In the genomic region with DNA sequence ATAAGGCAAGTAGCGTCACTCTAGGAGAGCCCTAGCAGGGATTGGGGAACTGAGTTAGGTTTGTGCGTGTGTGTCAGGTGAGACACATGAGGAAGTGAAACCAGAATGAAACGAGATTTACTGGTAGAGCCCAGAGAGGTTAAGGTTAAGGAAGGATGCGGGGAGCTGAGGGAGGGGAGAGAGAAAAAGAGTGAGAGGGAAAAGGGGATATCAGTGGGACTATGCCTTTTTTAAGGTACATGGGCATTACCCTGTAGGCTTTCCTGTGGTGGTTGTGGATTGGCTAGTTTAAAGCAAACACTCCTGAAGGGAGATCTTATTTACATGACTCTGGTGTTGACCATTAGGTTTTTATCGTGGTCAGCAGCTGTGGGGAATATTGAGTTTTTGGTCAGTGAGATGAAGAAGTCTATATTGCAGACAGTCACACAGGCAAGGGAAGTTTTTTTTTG, we compare ENCODE assay signal across 8 cellular contexts. TPM values are rescaled to one million over a fixed set of nuclear protein-coding genes. Genes with fewer than 3 reads are reported as not detected.
DNase-seq lines count a peak whose midpoint lies in the region; ATAC-seq and TF ChIP-seq lines count a peak whose summit lies in the region.

No MANE protein-coding gene starts in this region.

- WGBS in psoas muscle, 3 donors, result 77 to 83% (median 80%) methylated on average over 5 of the region's 5 CpGs
- WGBS in tibial nerve, 2 donors, result 84 to 85% methylated on average over 5 of the region's 5 CpGs

- no peaks in the 10 kb centered on the region for H3K27me3 Mint-ChIP-seq in T-helper 2 cell treated with Interferon-gamma antibody and Interleukin-4, amounts not matched to agents 5 μg/mL and 100 μg/mL, for 36 hours (ENCODE audit: low read depth)

- H3K4me1 ChIP-seq in psoas muscle (peaks cover 53% of the 10 kb centered on the region), tibial nerve (peaks cover 0 to 77% (median 15%) of the 10 kb centered on the region in 4 donors)

- TF ChIP-seq POLR2A in tibial nerve (IDR thresholded peaks at IDR 0.05), result no peak

- peaks cover 21% of the 10 kb centered on the region for H3K4me1 Mint-ChIP-seq in T-helper 2 cell treated with Interferon-gamma antibody and Interleukin-4, amounts not matched to agents 5 μg/mL and 100 μg/mL, for 36 hours (ENCODE audit: low read depth)

- TF ChIP-seq CTCF in psoas muscle (IDR thresholded peaks at IDR 0.05) (no peak), tibial nerve (IDR thresholded peaks at IDR 0.05) (no peak)

- DNase-seq in T-helper 2 cell treated with Interferon-gamma antibody and Interleukin-4, amounts not matched to agents 5 μg/mL and 100 μg/mL, for 36 hours (ENCODE audit: low spot score), result no peak
- DNase-seq in T-helper 2 cell (no peak), NOMO-1 (lab: John Stamatoyannopoulos, UW; ENCODE audit: unreplicated experiment in 2 of 2) (peak; percentile 36 to 68), psoas muscle (no peak), NCI-H2107 treated with DMSO at 0.1 percent for 48 hours (lab: John Stamatoyannopoulos, UW; ENCODE audit: unreplicated experiment) (no peak), tibial nerve (ENCODE audit: low spot score in 2 of 2) (no peak)
- no peak for DNase-seq in NK-92 treated with Interleukin-12 subunit alpha and Interleukin-12 subunit beta, amount 100 ng/mL, for 24 hours (lab: John Stamatoyannopoulos, UW)

- peak overlapping the region; percentile 42 for H3K27ac ChIP-seq in psoas muscle
- no peak overlapping the region for H3K27ac ChIP-seq in tibial nerve

- H3K36me3 Mint-ChIP-seq in T-helper 2 cell treated with Interferon-gamma antibody and Interleukin-4, amounts not matched to agents 5 μg/mL and 100 μg/mL, for 36 hours (ENCODE audit: low read depth), result peaks cover 12% of the 10 kb centered on the region

- TF ChIP-seq EP300 in tibial nerve (IDR thresholded peaks at IDR 0.05), result no peak

- H3K27me3 ChIP-seq in psoas muscle (ENCODE audit: insufficient read depth in 3 of 3, low read length in 2 of 3), result no peaks in the 10 kb centered on the region
- H3K27me3 ChIP-seq in tibial nerve, result no peaks in the 10 kb centered on the region

- H3K36me3 ChIP-seq in psoas muscle (ENCODE audit: insufficient read depth in 1 of 2, low read depth in 1 of 2), result no peaks in the 10 kb centered on the region
- peaks cover 0 to 4% (median 0%) of the 10 kb centered on the region in 3 donors for H3K36me3 ChIP-seq in tibial nerve

- peaks cover 12% of the 10 kb centered on the region for H3K9me3 Mint-ChIP-seq in T-helper 2 cell treated with Interferon-gamma antibody and Interleukin-4, amounts not matched to agents 5 μg/mL and 100 μg/mL, for 36 hours

- H3K4me3 Mint-ChIP-seq in T-helper 2 cell treated with Interferon-gamma antibody and Interleukin-4, amounts not matched to agents 5 μg/mL and 100 μg/mL, for 36 hours, result peak overlapping the region; percentile 11

- H3K9me3 ChIP-seq in psoas muscle (no peaks in the 10 kb centered on the region), tibial nerve (no peaks in the 10 kb centered on the region)

- intact Hi-C loops in psoas muscle (cut with DNase I), result no loop called here

- ATAC-seq in HG02763 (IDR thresholded peaks at IDR 0.05; ENCODE audit: unreplicated experiment) (peak; percentile 99), psoas muscle (peak in 1 of 4 donors; percentile 22)

- peak overlapping the region; percentile 20 for H3K27ac Mint-ChIP-seq in T-helper 2 cell treated with Interferon-gamma antibody and Interleukin-4, amounts not matched to agents 5 μg/mL and 100 μg/mL, for 36 hours

- H3K4me3 ChIP-seq in psoas muscle (no peak overlapping the region), tibial nerve (no peak overlapping the region)

RNA-seq across cellular contexts. Expression of a gene that starts 13.9 kb away (rescaled TPM):
- total RNA-seq in psoas muscle (10 to 100 TPM; 20.2 to 22.7 (median 21.1) TPM), tibial nerve (100 to 1,000 TPM in 1 of 4 donors, 10 to 100 TPM in 3; 56.7 to 163 (median 80.8) TPM)
- 10 to 100 TPM in 1 of 3 donors, 1 to 10 TPM in 2; 7.8 to 10.9 (median 8.4) TPM for polyA plus RNA-seq in psoas muscle

Comparison
In these comparisons a context has a peak if more than half of its experiments do, and no peak if none do; other contexts are left out.
1. DNase-seq: peak in NOMO-1 (2 of 2); none in T-helper 2 cell treated with Interferon-gamma antibody and Interleukin-4, amounts not matched to agents 5 μg/mL and 100 μg/mL, for 36 hours (single experiment), T-helper 2 cell (0 of 5), psoas muscle (0 of 2), NCI-H2107 treated with DMSO at 0.1 percent for 48 hours (single experiment), tibial nerve (0 of 2) and NK-92 treated with Interleukin-12 subunit alpha and Interleukin-12 subunit beta, amount 100 ng/mL, for 24 hours (single experiment).